In the genomic region with DNA sequence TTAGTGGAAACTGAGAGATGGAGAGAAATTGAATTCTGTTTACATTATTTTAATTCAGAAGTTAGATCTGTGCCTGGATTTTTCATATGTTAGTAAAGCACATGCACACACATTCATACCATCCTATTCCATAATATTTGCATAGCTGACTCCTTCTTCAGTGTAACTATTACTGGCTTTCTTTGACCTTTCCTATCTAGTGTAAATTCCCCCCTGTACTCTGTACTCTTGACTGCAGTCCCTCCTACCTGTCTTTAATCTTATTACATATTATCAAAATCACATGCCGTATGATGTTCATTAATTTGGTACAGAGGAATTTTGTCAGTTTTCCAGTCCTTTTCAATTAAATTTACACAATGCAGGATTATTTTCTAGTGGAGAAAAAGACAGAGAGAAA, we compare ENCODE assay signal across 17 cellular contexts.
A peak's percentile ranks its signal among the peaks of the same experiment; 100 is the strongest.
DNase-seq lines count a peak whose midpoint lies in the region; ATAC-seq and TF ChIP-seq lines count a peak whose summit lies in the region.
"Had no signal": no experiment of that assay in that cellular context is flagged by ENCODE, and none has a peak within 500 bp of the region (broad histone marks: within the 10 kb centered on the region; RNA-seq: fewer than 3 reads in every experiment).

No MANE protein-coding gene starts in this region.

- no peaks in the 10 kb centered on the region for H3K27me3 Mint-ChIP-seq in neural progenitor cell (ENCODE audit: insufficient read depth, low read depth)
- H3K27me3 Mint-ChIP-seq: B cell had no signal

- POLR2A ChIA-PET in HEK293T (lab: Yijun Ruan, JAX) = no interaction called here

- H3K36me3 ChIP-seq in right lobe of liver (no peaks in the 10 kb centered on the region), neural progenitor cell (no peaks in the 10 kb centered on the region)
- H3K36me3 ChIP-seq: BLaER1 had no signal

- CTCF ChIA-PET in HEK293T (lab: Yijun Ruan, JAX) = no interaction called here

- no peaks in the 10 kb centered on the region for H3F3A ChIP-seq in neural progenitor cell (ENCODE audit: low read depth)

- no peaks in the 10 kb centered on the region for H4K20me1 ChIP-seq in neural progenitor cell (ENCODE audit: low read depth)
- H4K20me1 ChIP-seq: BLaER1 had no signal

- H3K27ac Mint-ChIP-seq in neural progenitor cell = no peak overlapping the region
- H3K27ac Mint-ChIP-seq: B cell; CD4-positive, CD25-positive, alpha-beta regulatory T cell; CD8-positive, alpha-beta T cell had no signal

- no peaks in the 10 kb centered on the region for H3K79me2 ChIP-seq in neural progenitor cell (ENCODE audit: low read depth)

- H3K4me1 ChIP-seq in right lobe of liver (peaks cover 0 to 24% (median 9%) of the 10 kb centered on the region in 4 donors), neural progenitor cell (peaks cover 32% of the 10 kb centered on the region)
- H3K4me1 ChIP-seq: BLaER1 had no signal

- no peak overlapping the region for H3K4me3 Mint-ChIP-seq in neural progenitor cell
- H3K4me3 Mint-ChIP-seq: B cell; CD4-positive, CD25-positive, alpha-beta regulatory T cell; CD8-positive, alpha-beta T cell had no signal

- H3K4me1 Mint-ChIP-seq in neural progenitor cell = peaks cover 24% of the 10 kb centered on the region
- H3K4me1 Mint-ChIP-seq: CD4-positive, CD25-positive, alpha-beta regulatory T cell had no signal

- intact Hi-C loops in right lobe of liver (cut with DNase I) = no loop called here

- peak; percentile 69 for ATAC-seq in left lobe of liver
- peak; percentile 63 to 95 (median 76) for ATAC-seq in right lobe of liver
- ATAC-seq: CD8-positive, alpha-beta T cell had no signal

- TF ChIP-seq CTCF in right lobe of liver (IDR thresholded peaks at IDR 0.05) (no peak), neural progenitor cell (IDR thresholded peaks at IDR 0.05) (no peak)

- H2AFZ ChIP-seq in neural progenitor cell (replicated peaks) = peak overlapping the region; percentile 75
- H2AFZ ChIP-seq: GM23248 had no signal

- no peak for TF ChIP-seq POLR2A in right lobe of liver (IDR thresholded peaks at IDR 0.05)

- no peaks in the 10 kb centered on the region for H3K9me3 Mint-ChIP-seq in neural progenitor cell
- H3K9me3 Mint-ChIP-seq: CD8-positive, alpha-beta T cell had no signal

- H3K27ac ChIP-seq in right lobe of liver (no peak overlapping the region), neural progenitor cell (no peak overlapping the region)
- H3K27ac ChIP-seq: BLaER1, C4-2B, GM23248 had no signal

- H3K4me3 ChIP-seq in right lobe of liver = no peak overlapping the region
- H3K4me3 ChIP-seq in neural progenitor cell = no peak overlapping the region
- H3K4me3 ChIP-seq: BLaER1, GM23248 had no signal

- H3K9me3 ChIP-seq in right lobe of liver = no peaks in the 10 kb centered on the region
- H3K9me3 ChIP-seq in neural progenitor cell (ENCODE audit: low read depth) = no peaks in the 10 kb centered on the region
- H3K9me3 ChIP-seq: Caco-2 had no signal

- DNase-seq in left lobe of liver (ENCODE audit: low spot score) = no peak
- DNase-seq in right lobe of liver = no peak
- no peak for DNase-seq in neural progenitor cell (ENCODE audit: low spot score)
- DNase-seq in RKO (ENCODE audit: low spot score) = no peak
- no peak for DNase-seq in AML-193 (lab: John Stamatoyannopoulos, UW)
- no peak for DNase-seq in HEK293T (ENCODE audit: extremely low spot score)
- DNase-seq: Caco-2; CD4-positive, CD25-positive, alpha-beta regulatory T cell; CD8-positive, alpha-beta T cell; DMS153; DND-41; GM23248; H7; HCEC 1CT had no signal

- no peaks in the 10 kb centered on the region for H3K27me3 ChIP-seq in right lobe of liver
- H3K27me3 ChIP-seq in neural progenitor cell = no peaks in the 10 kb centered on the region
- H3K27me3 ChIP-seq: BLaER1 had no signal

- no peak overlapping the region for H3K9ac ChIP-seq in neural progenitor cell
- H3K9ac ChIP-seq: BLaER1, GM23248 had no signal

- no peak overlapping the region for H3K4me2 ChIP-seq in neural progenitor cell
- H3K4me2 ChIP-seq: BLaER1 had no signal

- H3K36me3 Mint-ChIP-seq in neural progenitor cell = peaks cover 12% of the 10 kb centered on the region
- H3K36me3 Mint-ChIP-seq: CD4-positive, CD25-positive, alpha-beta regulatory T cell; CD8-positive, alpha-beta T cell had no signal

- WGBS in right lobe of liver (ENCODE audit: insufficient coverage, low coverage, low lambda C conversion rate, missing lambda C conversion rate) = 36% methylated on average over 1 of the region's 1 CpG

TF ChIP-seq in HEK293T, 16 proteins besides CTCF, POLR2A, EP300 and RAD21:
- TF ChIP-seq TARDBP (IDR thresholded peaks at IDR 0.05) = no peak
- no peak for TF ChIP-seq SP1 (IDR thresholded peaks at IDR 0.05)
- no peak for TF ChIP-seq FOXM1 (IDR thresholded peaks at IDR 0.05; ENCODE audit: borderline replicate concordance)
- no peak for TF ChIP-seq FOXK2 (IDR thresholded peaks at IDR 0.05)
- no peak for TF ChIP-seq LEF1 (IDR thresholded peaks at IDR 0.05; ENCODE audit: borderline replicate concordance)
- TF ChIP-seq BHLHE40 (IDR thresholded peaks at IDR 0.05; ENCODE audit: borderline replicate concordance) = no peak
- TF ChIP-seq ELF4 (IDR thresholded peaks at IDR 0.05) = no peak
- TF ChIP-seq L3MBTL2 (conservative IDR thresholded peaks at IDR 0.05) = no peak
- TF ChIP-seq FOXA1 (IDR thresholded peaks at IDR 0.05) = no peak
- TF ChIP-seq ARNT (IDR thresholded peaks at IDR 0.05) = no peak
- TF ChIP-seq NFRKB (IDR thresholded peaks at IDR 0.05) = no peak
- TF ChIP-seq PKNOX1 (IDR thresholded peaks at IDR 0.05) = no peak
- TF ChIP-seq CTBP1 (IDR thresholded peaks at IDR 0.05; ENCODE audit: borderline replicate concordance) = no peak
- no peak for TF ChIP-seq SUZ12 (IDR thresholded peaks at IDR 0.05)
- no peak for TF ChIP-seq HDGF (IDR thresholded peaks at IDR 0.05; ENCODE audit: borderline replicate concordance)
